ENCODE assay signal across 17 cellular contexts in the genomic region with DNA sequence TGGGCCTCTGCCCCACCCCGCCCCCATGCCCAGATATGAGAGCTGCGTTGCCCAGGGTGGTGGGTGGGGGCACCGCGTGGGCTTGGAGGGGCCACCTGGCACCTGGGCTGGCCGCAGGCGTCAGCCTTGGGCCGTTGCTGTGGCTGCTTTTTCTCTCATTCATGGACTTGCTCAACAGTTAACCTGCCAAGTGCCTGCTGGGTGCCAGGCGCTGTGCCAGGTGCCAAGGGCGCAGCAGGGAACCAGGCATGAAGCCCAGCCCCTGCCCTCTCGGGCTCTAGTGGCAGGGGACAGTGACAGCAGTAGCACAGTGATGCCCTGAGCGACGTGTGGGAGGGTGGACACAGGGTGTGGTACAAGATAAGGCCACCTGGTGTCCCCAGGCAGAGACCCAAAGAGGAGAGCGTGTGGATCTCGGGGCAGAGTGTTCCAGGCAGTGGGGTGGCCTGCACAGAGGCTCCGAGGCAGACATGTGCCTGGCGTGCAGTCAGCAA. TPM values are rescaled to one million over a fixed set of nuclear protein-coding genes. Genes with fewer than 3 reads are reported as not detected.
DNase-seq lines count a peak whose midpoint lies in the region; TF ChIP-seq lines count a peak whose summit lies in the region.
"Had no signal": no experiment of that assay in that cellular context is flagged by ENCODE, and none has a peak within 500 bp of the region (broad histone marks: within the 10 kb centered on the region; RNA-seq: fewer than 3 reads in every experiment).

No MANE protein-coding gene starts in this region.

- H4K91ac ChIP-seq in neuronal stem cell (ENCODE audit: low read depth, low read length, poor library complexity), result no peak overlapping the region

- no peak overlapping the region for H2AFZ ChIP-seq in neuronal stem cell (ENCODE audit: low read length)
- H2AFZ ChIP-seq: neural progenitor cell had no signal

- no peak overlapping the region for H2AK5ac ChIP-seq in neuronal stem cell (ENCODE audit: low read depth, low read length)

- H3K36me3 Mint-ChIP-seq in glutamatergic neuron (ENCODE audit: unreplicated experiment), result peaks cover 4% of the 10 kb centered on the region
- peaks cover 21% of the 10 kb centered on the region for H3K36me3 Mint-ChIP-seq in activated T-helper 1 cell treated with anti-CD3 and anti-CD28 coated beads, Interleukin-12 subunit alpha, Interleukin-12 subunit beta, Interleukin-2, Interleukin-4 antibody, amounts not matched to agents 30 ng/mL and 10 ng/mL and 1 ng/mL, durations not matched to agents 14 hours and 24 hours and 36 hours (ENCODE audit: low read depth)

- no peak overlapping the region for H3K23ac ChIP-seq in neuronal stem cell (ENCODE audit: low read depth, low read length, poor library complexity)

- H3K79me1 ChIP-seq in neuronal stem cell (ENCODE audit: low read depth, low read length), result peaks cover 13% of the 10 kb centered on the region

- peak overlapping the region; percentile 19; the same call in 1 of the 2 replicates for H3K27ac ChIP-seq in HL-60 (replicated peaks)
- no peak overlapping the region for H3K27ac ChIP-seq in neuronal stem cell (replicated peaks; ENCODE audit: low read length)
- H3K27ac ChIP-seq: neural progenitor cell, upper lobe of right lung had no signal

- H4K8ac ChIP-seq in neuronal stem cell (ENCODE audit: low read depth, low read length), result peak overlapping the region; percentile 43

- peak overlapping the region; percentile 55 for H3K4me3 Mint-ChIP-seq in glutamatergic neuron (ENCODE audit: unreplicated experiment)
- no peak overlapping the region for H3K4me3 Mint-ChIP-seq in activated T-helper 1 cell treated with anti-CD3 and anti-CD28 coated beads, Interleukin-12 subunit alpha, Interleukin-12 subunit beta, Interleukin-2, Interleukin-4 antibody, amounts not matched to agents 30 ng/mL and 10 ng/mL and 1 ng/mL, durations not matched to agents 14 hours and 24 hours and 36 hours
- H3K4me3 Mint-ChIP-seq: activated CD4-positive, alpha-beta T cell treated with anti-CD3 and anti-CD28 coated beads for 36 hours; activated naive CD4-positive, alpha-beta T cell treated with anti-CD3 and anti-CD28 coated beads, Interleukin-2, amount 50 U/mL, for 24 hours; neural progenitor cell had no signal

- H2BK5ac ChIP-seq in neuronal stem cell (ENCODE audit: low read length), result no peak overlapping the region

- peaks cover 70 to 95% of the 10 kb centered on the region in 2 donors for H3K36me3 ChIP-seq in neuronal stem cell (replicated peaks in 1 of 2; ENCODE audit: control insufficient read depth in 2 of 2, insufficient read depth in 2 of 2, low read length in 2 of 2)
- H3K36me3 ChIP-seq: neural progenitor cell had no signal

- H3K4ac ChIP-seq in neuronal stem cell (ENCODE audit: low read length), result no peak overlapping the region

- H3K27me3 ChIP-seq in HL-60 (ENCODE audit: insufficient read depth, poor library complexity, severe bottlenecking) (no peaks in the 10 kb centered on the region), neuronal stem cell (ENCODE audit: control insufficient read depth in 3 of 3, insufficient read depth in 3 of 3, low read depth in 1 of 3, low read length in 3 of 3) (no peaks in the 10 kb centered on the region)
- H3K27me3 ChIP-seq: neural progenitor cell, upper lobe of right lung had no signal

- H3K9me3 Mint-ChIP-seq in glutamatergic neuron (ENCODE audit: unreplicated experiment), result peaks cover 7% of the 10 kb centered on the region
- no peaks in the 10 kb centered on the region for H3K9me3 Mint-ChIP-seq in activated T-helper 1 cell treated with anti-CD3 and anti-CD28 coated beads, Interleukin-12 subunit alpha, Interleukin-12 subunit beta, Interleukin-2, Interleukin-4 antibody, amounts not matched to agents 30 ng/mL and 10 ng/mL and 1 ng/mL, durations not matched to agents 14 hours and 24 hours and 36 hours
- H3K9me3 Mint-ChIP-seq: activated naive CD4-positive, alpha-beta T cell treated with anti-CD3 and anti-CD28 coated beads, Interleukin-2, amount 50 U/mL, for 24 hours; neural progenitor cell had no signal

- DNase-seq in HL-60 (ENCODE audit: low read depth in 1 of 2, low spot score in 1 of 2) (no peak), NCI-H2107 treated with DMSO at 0.1 percent for 48 hours (lab: John Stamatoyannopoulos, UW; ENCODE audit: unreplicated experiment) (peak; percentile 29), glutamatergic neuron (no peak), neuronal stem cell (ENCODE audit: low spot score) (no peak), GM20000 (ENCODE audit: low spot score) (no peak), NCI-H146 (lab: John Stamatoyannopoulos, UW) (no peak), NCI-H510A treated with DMSO at 0.1 percent for 48 hours (lab: John Stamatoyannopoulos, UW) (no peak)
- DNase-seq in activated T-helper 1 cell treated with anti-CD3 and anti-CD28 coated beads, Interleukin-12 subunit alpha, Interleukin-12 subunit beta, Interleukin-2, Interleukin-4 antibody, amounts not matched to agents 30 ng/mL and 10 ng/mL and 1 ng/mL, durations not matched to agents 14 hours and 24 hours and 36 hours (ENCODE audit: low spot score), result no peak
- DNase-seq: activated CD4-positive, alpha-beta T cell treated with anti-CD3 and anti-CD28 coated beads for 36 hours; AML-193; DMS153; effector memory CD4-positive, alpha-beta T cell; GOT3; NCI-H1048; upper lobe of right lung had no signal

- no peak overlapping the region for H2BK15ac ChIP-seq in neuronal stem cell (ENCODE audit: low read length)

- H3K18ac ChIP-seq in neuronal stem cell (ENCODE audit: low read length), result no peak overlapping the region

- no CpG with 5 or more reads among the region's 16 CpGs for WGBS in neuronal stem cell (ENCODE audit: extremely low coverage in 2 of 2, insufficient read length in 2 of 2, insufficient replicate concordance in 1 of 2), 2 donors

- intact Hi-C loops in activated T-helper 1 cell treated with anti-CD3 and anti-CD28 coated beads, Interleukin-12 subunit alpha, Interleukin-12 subunit beta, Interleukin-2, Interleukin-4 antibody, amounts not matched to agents 30 ng/mL and 10 ng/mL and 1 ng/mL, durations not matched to agents 14 hours and 24 hours and 36 hours (cut with micrococcal nuclease), result no loop called here

- no peaks in the 10 kb centered on the region for H3K4me1 ChIP-seq in neuronal stem cell (ENCODE audit: control insufficient read depth in 2 of 2, insufficient read depth in 1 of 2, low read depth in 1 of 2, low read length in 2 of 2)
- H3K4me1 ChIP-seq: neural progenitor cell, upper lobe of right lung had no signal

- H3K27ac Mint-ChIP-seq in glutamatergic neuron (ENCODE audit: unreplicated experiment), result peak overlapping the region; percentile 64
- no peak overlapping the region for H3K27ac Mint-ChIP-seq in activated T-helper 1 cell treated with anti-CD3 and anti-CD28 coated beads, Interleukin-12 subunit alpha, Interleukin-12 subunit beta, Interleukin-2, Interleukin-4 antibody, amounts not matched to agents 30 ng/mL and 10 ng/mL and 1 ng/mL, durations not matched to agents 14 hours and 24 hours and 36 hours
- H3K27ac Mint-ChIP-seq: activated CD4-positive, alpha-beta T cell treated with anti-CD3 and anti-CD28 coated beads for 36 hours; activated naive CD4-positive, alpha-beta T cell treated with anti-CD3 and anti-CD28 coated beads, Interleukin-2, amount 50 U/mL, for 24 hours; neural progenitor cell had no signal

- no peak overlapping the region for H2BK120ac ChIP-seq in neuronal stem cell (ENCODE audit: low read depth, low read length)

- H3K4me1 Mint-ChIP-seq in glutamatergic neuron (ENCODE audit: low read depth, unreplicated experiment), result peaks cover 11% of the 10 kb centered on the region
- peaks cover 10% of the 10 kb centered on the region for H3K4me1 Mint-ChIP-seq in activated T-helper 1 cell treated with anti-CD3 and anti-CD28 coated beads, Interleukin-12 subunit alpha, Interleukin-12 subunit beta, Interleukin-2, Interleukin-4 antibody, amounts not matched to agents 30 ng/mL and 10 ng/mL and 1 ng/mL, durations not matched to agents 14 hours and 24 hours and 36 hours (ENCODE audit: low read depth)
- H3K4me1 Mint-ChIP-seq: neural progenitor cell had no signal

- no peak overlapping the region for H3K14ac ChIP-seq in neuronal stem cell (ENCODE audit: low read length)

- no peak overlapping the region for H2BK12ac ChIP-seq in neuronal stem cell (ENCODE audit: low read length)

- peaks cover 10% of the 10 kb centered on the region for H3K27me3 Mint-ChIP-seq in glutamatergic neuron (ENCODE audit: unreplicated experiment)
- H3K27me3 Mint-ChIP-seq in activated T-helper 1 cell treated with anti-CD3 and anti-CD28 coated beads, Interleukin-12 subunit alpha, Interleukin-12 subunit beta, Interleukin-2, Interleukin-4 antibody, amounts not matched to agents 30 ng/mL and 10 ng/mL and 1 ng/mL, durations not matched to agents 14 hours and 24 hours and 36 hours (ENCODE audit: insufficient read depth), result no peaks in the 10 kb centered on the region
- H3K27me3 Mint-ChIP-seq: activated CD4-positive, alpha-beta T cell treated with anti-CD3 and anti-CD28 coated beads for 36 hours; activated naive CD4-positive, alpha-beta T cell treated with anti-CD3 and anti-CD28 coated beads, Interleukin-2, amount 50 U/mL, for 24 hours had no signal

- no peak overlapping the region for H3K4me3 ChIP-seq in HL-60 (replicated peaks; ENCODE audit: insufficient read depth, low read length)
- no peak overlapping the region for H3K4me3 ChIP-seq in neuronal stem cell (ENCODE audit: low read length in 2 of 2)
- H3K4me3 ChIP-seq: neural progenitor cell, upper lobe of right lung had no signal

- H3K4me2 ChIP-seq in neuronal stem cell (ENCODE audit: insufficient read depth, low read length, poor library complexity, severe bottlenecking), result no peak overlapping the region
- H3K4me2 ChIP-seq: neural progenitor cell had no signal

- no peak overlapping the region for H3K9ac ChIP-seq in neuronal stem cell (ENCODE audit: low read depth, low read length, poor library complexity)
- H3K9ac ChIP-seq: neural progenitor cell had no signal

- TF ChIP-seq CTCF in HL-60 (IDR thresholded peaks at IDR 0.05; ENCODE audit: insufficient read depth, low read length) (no peak), glutamatergic neuron (IDR thresholded peaks at IDR 0.05; ENCODE audit: partially characterized antibody, unreplicated experiment) (no peak), GM20000 (IDR thresholded peaks at IDR 0.05; ENCODE audit: extremely low read depth, missing control alignments) (no peak)

- no peaks in the 10 kb centered on the region for H3K9me3 ChIP-seq in neuronal stem cell (replicated peaks in 1 of 2; ENCODE audit: control insufficient read depth in 2 of 2, insufficient read depth in 1 of 2, low read depth in 1 of 2, low read length in 2 of 2)
- H3K9me3 ChIP-seq: upper lobe of right lung had no signal

RNA-seq across cellular contexts. Expression of gene DHX34, which starts 28.1 kb away (rescaled TPM):
- 119 TPM for total RNA-seq in glutamatergic neuron (ENCODE audit: unreplicated experiment)
- polyA plus RNA-seq in neuronal stem cell (2013, experiment 1 of 2), result 8.3 TPM
- polyA plus RNA-seq in neuronal stem cell (2013, experiment 2 of 2), result 8.3 TPM
- total RNA-seq in activated T-helper 1 cell treated with anti-CD3 and anti-CD28 coated beads, Interleukin-12 subunit alpha, Interleukin-12 subunit beta, Interleukin-2, Interleukin-4 antibody, amounts not matched to agents 30 ng/mL and 10 ng/mL and 1 ng/mL, durations not matched to agents 14 hours and 24 hours and 36 hours, result 31.1 and 33.9 TPM in 2 replicates

RNA-seq across cellular contexts. Expression of gene MEIS3, which starts 42.1 kb away (rescaled TPM):
- total RNA-seq in glutamatergic neuron (ENCODE audit: unreplicated experiment), result 255 TPM
- polyA plus RNA-seq in neuronal stem cell (2013, experiment 1 of 2), result 110 TPM
- 102 TPM for polyA plus RNA-seq in neuronal stem cell (2013, experiment 2 of 2)
- not detected in 2 replicates for total RNA-seq in activated T-helper 1 cell treated with anti-CD3 and anti-CD28 coated beads, Interleukin-12 subunit alpha, Interleukin-12 subunit beta, Interleukin-2, Interleukin-4 antibody, amounts not matched to agents 30 ng/mL and 10 ng/mL and 1 ng/mL, durations not matched to agents 14 hours and 24 hours and 36 hours

RNA-seq across cellular contexts. Expression of gene C5AR2, which starts 45.3 kb away (rescaled TPM):
- not detected for total RNA-seq in glutamatergic neuron (ENCODE audit: unreplicated experiment)
- polyA plus RNA-seq in neuronal stem cell (2013, experiment 1 of 2), result not detected
- not detected for polyA plus RNA-seq in neuronal stem cell (2013, experiment 2 of 2)
- total RNA-seq in activated T-helper 1 cell treated with anti-CD3 and anti-CD28 coated beads, Interleukin-12 subunit alpha, Interleukin-12 subunit beta, Interleukin-2, Interleukin-4 antibody, amounts not matched to agents 30 ng/mL and 10 ng/mL and 1 ng/mL, durations not matched to agents 14 hours and 24 hours and 36 hours, result not detected in 2 replicates
- total RNA-seq: activated CD4-positive, alpha-beta T cell treated with anti-CD3 and anti-CD28 coated beads for 36 hours had no signal

Comparison
In these comparisons a context has a peak if more than half of its experiments do, and no peak if none do; other contexts are left out.
1. RNA of gene MEIS3, which starts 42.1 kb away (total RNA-seq): 255 TPM in glutamatergic neuron (single experiment); not detected in activated T-helper 1 cell treated with anti-CD3 and anti-CD28 coated beads, Interleukin-12 subunit alpha, Interleukin-12 subunit beta, Interleukin-2, Interleukin-4 antibody, amounts not matched to agents 30 ng/mL and 10 ng/mL and 1 ng/mL, durations not matched to agents 14 hours and 24 hours and 36 hours; every median in the first group is over 100 times any median in the second.